In the genomic region with DNA sequence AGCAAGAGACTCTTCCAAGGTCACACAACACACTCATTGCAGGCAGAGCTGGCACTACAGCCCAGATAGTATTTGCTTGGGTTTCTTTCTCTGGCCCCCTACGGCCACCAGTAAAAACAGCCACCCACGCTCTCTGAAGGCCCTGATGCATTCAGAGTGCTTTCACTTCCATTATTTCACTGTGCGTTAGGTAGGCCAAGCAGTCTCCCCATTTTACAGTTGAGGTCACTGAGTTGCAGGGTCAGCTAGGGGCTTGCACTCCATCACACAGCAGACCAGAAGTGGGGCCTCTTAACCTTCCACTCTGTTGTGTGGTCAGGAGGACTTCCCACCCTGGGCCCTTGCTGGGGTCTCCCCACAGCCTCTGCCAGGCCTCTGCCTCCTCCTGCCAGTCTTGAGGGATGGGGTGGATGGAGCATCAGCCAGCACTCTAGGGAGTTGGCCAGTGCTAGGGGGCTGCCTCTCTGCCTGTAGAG, we compare ENCODE assay signal across 9 cellular contexts.
DNase-seq lines count a peak whose midpoint lies in the region; ATAC-seq and TF ChIP-seq lines count a peak whose summit lies in the region.
"Had no signal": no experiment of that assay in that cellular context is flagged by ENCODE, and none has a peak within 500 bp of the region (broad histone marks: within the 10 kb centered on the region; RNA-seq: fewer than 3 reads in every experiment).

No MANE protein-coding gene starts in this region.

- ATAC-seq in GM19452 (IDR thresholded peaks at IDR 0.05; ENCODE audit: unreplicated experiment) (peak; percentile 48), HG03571 (IDR thresholded peaks at IDR 0.05; ENCODE audit: unreplicated experiment) (peak; percentile 41), HG03457 (IDR thresholded peaks at IDR 0.05; ENCODE audit: unreplicated experiment) (no peak)

- TF ChIP-seq CTCF in GM12873 (IDR thresholded peaks at IDR 0.05; ENCODE audit: insufficient read depth, low read depth, low read length, missing control alignments), result peak; percentile 27

- DNase-seq in islet precursor cell, result peak; percentile 53
- no peak for DNase-seq in effector CD8-positive, alpha-beta T cell (lab: John Stamatoyannopoulos, UW)
- no peak for DNase-seq in NCI-H82 (lab: John Stamatoyannopoulos, UW)
- DNase-seq in kidney tubule cell (ENCODE audit: low spot score), result no peak
- DNase-seq: IMR-90 had no signal
